ENCODE assay signal across 8 cellular contexts in the genomic region with DNA sequence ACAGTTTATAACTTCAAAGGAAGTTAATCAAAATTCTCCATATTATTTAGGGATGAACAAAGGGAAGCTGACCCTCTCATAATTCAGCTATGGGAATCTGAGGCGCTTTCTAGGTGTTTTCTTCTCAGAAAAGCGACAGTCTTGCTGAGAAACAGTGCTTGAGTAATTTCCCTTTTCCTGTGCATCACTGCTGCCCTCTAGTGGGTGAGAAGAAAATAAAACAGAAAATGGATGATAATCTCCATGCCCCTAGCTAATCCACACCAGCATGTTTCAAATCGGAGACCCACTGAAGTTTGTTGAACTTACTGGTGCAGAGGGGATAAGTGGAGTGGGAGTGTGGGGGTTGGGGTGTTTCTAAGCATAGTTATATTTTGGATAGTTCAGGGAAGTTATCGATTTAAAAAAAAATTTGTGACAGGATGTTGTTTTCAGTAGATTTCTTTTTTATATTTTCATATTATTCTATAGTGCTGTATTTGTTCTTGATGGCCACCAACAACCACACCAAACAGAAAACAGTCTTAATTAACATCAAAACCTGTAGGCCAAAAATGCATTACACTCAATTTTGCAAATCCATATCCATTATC. TPM values are rescaled to one million over a fixed set of nuclear protein-coding genes. Genes with fewer than 3 reads are reported as not detected.
DNase-seq lines count a peak whose midpoint lies in the region; ATAC-seq and TF ChIP-seq lines count a peak whose summit lies in the region.

No MANE protein-coding gene starts in this region.

- ATAC-seq in GM19351 (IDR thresholded peaks at IDR 0.05; ENCODE audit: unreplicated experiment), result no peak

- H3K36me3 ChIP-seq in BE2C, result no peaks in the 10 kb centered on the region

- H3K4me3 ChIP-seq in BE2C (ENCODE audit: low read depth, low read length), result no peak overlapping the region

- no peaks in the 10 kb centered on the region for H3K9me3 ChIP-seq in BE2C

- no peaks in the 10 kb centered on the region; the same call in 1 of the 2 replicates for H3K4me1 ChIP-seq in BE2C

- H3K27me3 ChIP-seq in BE2C, result no peaks in the 10 kb centered on the region; the same call in 1 of the 2 replicates

- TF ChIP-seq CTCF in BE2C (IDR thresholded peaks at IDR 0.05; ENCODE audit: low read depth, low read length) (peak; percentile 86), GM12873 (IDR thresholded peaks at IDR 0.05; ENCODE audit: insufficient read depth, low read depth, low read length, missing control alignments) (peak; percentile 76)

- DNase-seq in BE2C (peak; percentile 19), LHCN-M2 (ENCODE audit: low read depth) (peak; percentile 43), SIG-M5 treated with dmso at 0.1 percent for 504 hours (lab: John Stamatoyannopoulos, UW; ENCODE audit: unreplicated experiment) (peak; percentile 86), dermis blood vessel endothelial cell (peak; percentile 82), lung microvascular endothelial cell (ENCODE audit: low read depth in 2 of 2) (peak; percentile 58 to 72), NCI-H2029 (lab: John Stamatoyannopoulos, UW) (no peak)

RNA-seq across cellular contexts. Expression of a gene that starts 21.4 kb away (rescaled TPM):
- 12.7 TPM for polyA plus RNA-seq in BE2C (2012; ENCODE audit: insufficient read depth, insufficient read length, low read depth)
- total RNA-seq in LHCN-M2 (2014; rRNA removed) (not detected in 2 replicates), dermis blood vessel endothelial cell (0.14 TPM in 1 of 2 replicates, not detected in the other), lung microvascular endothelial cell (under 0.01 TPM in 1 of 2 replicates, not detected in the other)
- not detected for polyA plus RNA-seq in LHCN-M2 (2012)

RNA-seq across cellular contexts. Expression of a gene that starts 51.2 kb away (rescaled TPM):
- 0.65 TPM for polyA plus RNA-seq in BE2C (2012; ENCODE audit: insufficient read depth, insufficient read length, low read depth)
- not detected in 2 replicates for total RNA-seq in LHCN-M2 (2014; rRNA removed)
- polyA plus RNA-seq in LHCN-M2 (2012), result not detected
- 0.09 TPM in 1 of 2 replicates, not detected in the other for total RNA-seq in dermis blood vessel endothelial cell
- under 0.01 TPM in 2 replicates for total RNA-seq in lung microvascular endothelial cell

RNA-seq across cellular contexts. Expression of a gene that starts 55.7 kb away (rescaled TPM):
- not detected for polyA plus RNA-seq in BE2C (2012; ENCODE audit: insufficient read depth, insufficient read length, low read depth)
- total RNA-seq in LHCN-M2 (2014; rRNA removed) (not detected in 2 replicates), dermis blood vessel endothelial cell (not detected in 2 replicates), lung microvascular endothelial cell (not detected in 2 replicates)
- not detected for polyA plus RNA-seq in LHCN-M2 (2012)
